11 cellular contexts compared by ENCODE assay signal in the genomic region with DNA sequence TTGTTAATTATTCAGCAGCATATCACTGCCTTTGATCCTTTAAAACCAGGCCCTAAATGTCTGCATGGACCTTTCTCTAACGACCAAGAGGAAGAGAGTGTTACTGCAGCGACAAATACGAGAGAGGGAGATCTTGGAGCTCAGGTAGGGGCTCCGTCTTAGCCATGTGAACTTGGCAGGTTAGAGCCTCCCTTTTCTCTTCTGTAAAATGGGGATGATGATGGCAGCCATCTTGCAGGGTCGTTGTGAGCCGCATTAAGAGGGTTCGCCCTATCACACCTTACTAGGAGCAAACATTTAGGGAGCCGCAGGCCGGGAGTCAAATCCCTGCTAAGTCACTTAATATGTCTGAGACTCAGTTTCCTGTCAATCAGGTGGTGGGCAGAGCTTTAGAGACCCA. TPM values are rescaled to one million over a fixed set of nuclear protein-coding genes. Genes with fewer than 3 reads are reported as not detected.
DNase-seq lines count a peak whose midpoint lies in the region; ATAC-seq and TF ChIP-seq lines count a peak whose summit lies in the region.
"Had no signal": no experiment of that assay in that cellular context is flagged by ENCODE, and none has a peak within 500 bp of the region (broad histone marks: within the 10 kb centered on the region; RNA-seq: fewer than 3 reads in every experiment).

No MANE protein-coding gene starts in this region.

- H3K4me3 ChIP-seq in cardiac muscle cell (no peak overlapping the region), muscle layer of colon (ENCODE audit: low read depth in 1 of 2, low read length in 2 of 2) (peak overlapping the region; percentile 0 to 61), urinary bladder (ENCODE audit: low read depth, low read length) (peak overlapping the region; percentile 57)

- H3K4me3 Mint-ChIP-seq in chondrocyte (ENCODE audit: unreplicated experiment): peak overlapping the region; percentile 81

- intact Hi-C loops in Right ventricle myocardium superior (cut with DNase I): no loop called here

- H3K4me1 ChIP-seq in cardiac muscle cell (ENCODE audit: low read depth): peaks cover 15% of the 10 kb centered on the region
- H3K4me1 ChIP-seq in muscle layer of colon (ENCODE audit: insufficient read depth, low read length): peaks cover 6% of the 10 kb centered on the region
- no peaks in the 10 kb centered on the region for H3K4me1 ChIP-seq in urinary bladder (ENCODE audit: insufficient read depth)
- H3K4me1 ChIP-seq: Caco-2 had no signal

- no peaks in the 10 kb centered on the region for H3K27me3 Mint-ChIP-seq in chondrocyte (ENCODE audit: low read depth)

- H3K36me3 Mint-ChIP-seq in chondrocyte (ENCODE audit: low read depth): peaks cover 8% of the 10 kb centered on the region

- H3K36me3 ChIP-seq in cardiac muscle cell (no peaks in the 10 kb centered on the region), muscle layer of colon (ENCODE audit: insufficient read depth, low read length) (no peaks in the 10 kb centered on the region), urinary bladder (ENCODE audit: insufficient read depth) (no peaks in the 10 kb centered on the region)
- H3K36me3 ChIP-seq: neutrophil had no signal

- peaks cover 6% of the 10 kb centered on the region for H3K9me3 Mint-ChIP-seq in chondrocyte (ENCODE audit: low read depth)

- TF ChIP-seq CTCF in cardiac muscle cell (IDR thresholded peaks at IDR 0.05; ENCODE audit: low read depth, low read length) (no peak), chondrocyte (IDR thresholded peaks at IDR 0.05) (no peak)

- ATAC-seq in Right ventricle myocardium superior (ENCODE audit: poor library complexity) (no peak), HG02973 (IDR thresholded peaks at IDR 0.05; ENCODE audit: unreplicated experiment) (no peak)
- ATAC-seq: HCT116 had no signal

- DNase-seq in cardiac muscle cell (ENCODE audit: low read depth in 1 of 2, low spot score in 1 of 2): no peak
- DNase-seq in Right ventricle myocardium superior: no peak
- DNase-seq in chondrocyte (ENCODE audit: low spot score): no peak
- no peak for DNase-seq in A172 (ENCODE audit: low spot score)
- DNase-seq in T-helper 9 cell: no peak
- DNase-seq: Caco-2 had no signal

- peak overlapping the region; percentile 72 for H3K27ac ChIP-seq in cardiac muscle cell
- no peak overlapping the region for H3K27ac ChIP-seq in muscle layer of colon (ENCODE audit: low read depth, low read length)
- no peak overlapping the region for H3K27ac ChIP-seq in urinary bladder (ENCODE audit: low read depth)
- H3K27ac ChIP-seq: neutrophil had no signal

- H3K9ac ChIP-seq in muscle layer of colon (ENCODE audit: low read length): peak overlapping the region; percentile 65

- WGBS in urinary bladder: 74% methylated on average over 9 of the region's 9 CpGs

- H3K27ac Mint-ChIP-seq in chondrocyte (ENCODE audit: unreplicated experiment): no peak overlapping the region

- H3K9me3 ChIP-seq in cardiac muscle cell (ENCODE audit: low read depth) (no peaks in the 10 kb centered on the region), muscle layer of colon (ENCODE audit: low read length) (no peaks in the 10 kb centered on the region)
- H3K9me3 ChIP-seq: neutrophil had no signal

- peaks cover 42% of the 10 kb centered on the region for H3K4me1 Mint-ChIP-seq in chondrocyte (ENCODE audit: low read depth)

- H3K27me3 ChIP-seq in cardiac muscle cell (no peaks in the 10 kb centered on the region), muscle layer of colon (ENCODE audit: control insufficient read depth in 1 of 2, insufficient read depth in 2 of 2, low read length in 2 of 2) (no peaks in the 10 kb centered on the region)

RNA-seq across cellular contexts. Expression of gene ENG, which starts 1.6 kb away (rescaled TPM):
- 6.9 and 15.8 TPM in 2 replicates for total RNA-seq in cardiac muscle cell
- polyA plus RNA-seq in cardiac muscle cell: 12.6 and 35.4 TPM in 2 replicates
- 118 TPM for total RNA-seq in Right ventricle myocardium superior
- 81.3 to 101 TPM (median 89.5 TPM) in 3 replicates for total RNA-seq in chondrocyte
- total RNA-seq in urinary bladder: 16.4 TPM
- 196 TPM for polyA plus RNA-seq in urinary bladder
- 35.4 and 49.5 TPM in 2 replicates for total RNA-seq in A172 (2014; rRNA removed; shearing (Covaris generic))

RNA-seq across cellular contexts. Expression of gene AK1, which starts 24.6 kb away (rescaled TPM):
- total RNA-seq in cardiac muscle cell (174 and 175 TPM in 2 replicates), Right ventricle myocardium superior (932 TPM), chondrocyte (75.3 to 83.8 TPM (median 77.2 TPM) in 3 replicates), urinary bladder (27.3 TPM)
- polyA plus RNA-seq in cardiac muscle cell (346 and 413 TPM in 2 replicates), urinary bladder (57.2 TPM)
- 151 and 173 TPM in 2 replicates for total RNA-seq in A172 (2014; rRNA removed; shearing (Covaris generic))

RNA-seq across cellular contexts. Expression of gene ST6GALNAC6, which starts 46.6 kb away (rescaled TPM):
- total RNA-seq in cardiac muscle cell: 49.4 and 73.4 TPM in 2 replicates
- polyA plus RNA-seq in cardiac muscle cell: 53.0 and 85.2 TPM in 2 replicates
- 38.2 TPM for total RNA-seq in Right ventricle myocardium superior
- total RNA-seq in chondrocyte: 45.5 to 54.3 TPM (median 47.5 TPM) in 3 replicates
- total RNA-seq in urinary bladder: 17.7 TPM
- polyA plus RNA-seq in urinary bladder: 105 TPM
- total RNA-seq in A172 (2014; rRNA removed; shearing (Covaris generic)): 40.6 and 61.6 TPM in 2 replicates

RNA-seq across cellular contexts. Expression of gene FPGS, which starts 50.1 kb away (rescaled TPM):
- total RNA-seq in cardiac muscle cell: 112 and 123 TPM in 2 replicates
- polyA plus RNA-seq in cardiac muscle cell: 78.3 and 111 TPM in 2 replicates
- 31.5 TPM for total RNA-seq in Right ventricle myocardium superior
- 50.8 to 52.8 TPM (median 50.8 TPM) in 3 replicates for total RNA-seq in chondrocyte
- total RNA-seq in urinary bladder: 18.6 TPM
- polyA plus RNA-seq in urinary bladder: 57.7 TPM
- total RNA-seq in A172 (2014; rRNA removed; shearing (Covaris generic)): 146 and 147 TPM in 2 replicates
